ENCODE assay signal across 7 cellular contexts in genomic region chr3:161409069-161409468, GRCh38. TPM values are rescaled to one million over a fixed set of nuclear protein-coding genes. Genes with fewer than 3 reads are reported as not detected.
DNase-seq lines count a peak whose midpoint lies in the region; ATAC-seq and TF ChIP-seq lines count a peak whose summit lies in the region.

No MANE protein-coding gene starts in this region.

- no peaks in the 10 kb centered on the region for H3K23me2 ChIP-seq in H9 (ENCODE audit: insufficient read length, low read depth, low read length, poor library complexity, severe bottlenecking)

- H3K56ac ChIP-seq in H9 (ENCODE audit: insufficient read length, low read depth, low read length), result no peak overlapping the region

- H3K9me3 Mint-ChIP-seq in H9, result peaks cover 0 to 3% of the 10 kb centered on the region in 2 experiments; a peak in 2 of 5 replicates
- H3K9me3 Mint-ChIP-seq in activated T-cell treated with anti-CD3 and anti-CD28 coated beads, Interleukin-2, amount 50 U/mL, for 72 hours, result no peaks in the 10 kb centered on the region
- no peaks in the 10 kb centered on the region for H3K9me3 Mint-ChIP-seq in activated CD8-positive, alpha-beta memory T cell treated with anti-CD3 and anti-CD28 coated beads, Interleukin-2, amount 10 ng/mL, durations not matched to agents 7 days and 5 days (ENCODE audit: low read depth)

- no peak for TF ChIP-seq POLR2A in stomach (IDR thresholded peaks at IDR 0.05)

- H3K18ac ChIP-seq in H9 (ENCODE audit: insufficient read length, low read depth, low read length), result no peak overlapping the region

- H3K27ac Mint-ChIP-seq in H9, result no peak overlapping the region; a peak in 1 of 7 replicates
- no peak overlapping the region for H3K27ac Mint-ChIP-seq in activated T-cell treated with anti-CD3 and anti-CD28 coated beads, Interleukin-2, amount 50 U/mL, for 72 hours
- no peak overlapping the region for H3K27ac Mint-ChIP-seq in activated CD8-positive, alpha-beta memory T cell treated with anti-CD3 and anti-CD28 coated beads, Interleukin-2, amount 10 ng/mL, durations not matched to agents 7 days and 5 days

- H3K9me3 ChIP-seq in H9 (ENCODE audit: control insufficient read depth, low read depth, low read length) (no peaks in the 10 kb centered on the region), stomach (no peaks in the 10 kb centered on the region)

- H3K27me3 ChIP-seq in H9 (ENCODE audit: insufficient read depth, low read length) (no peaks in the 10 kb centered on the region), stomach (no peaks in the 10 kb centered on the region)

- peaks cover 6 to 16% of the 10 kb centered on the region in 2 experiments; a peak in 3 of 4 replicates for H3K4me1 Mint-ChIP-seq in H9
- peaks cover 11% of the 10 kb centered on the region for H3K4me1 Mint-ChIP-seq in activated T-cell treated with anti-CD3 and anti-CD28 coated beads, Interleukin-2, amount 50 U/mL, for 72 hours (ENCODE audit: low read depth)
- peaks cover 6% of the 10 kb centered on the region for H3K4me1 Mint-ChIP-seq in activated CD8-positive, alpha-beta memory T cell treated with anti-CD3 and anti-CD28 coated beads, Interleukin-2, amount 10 ng/mL, durations not matched to agents 7 days and 5 days

- no peak overlapping the region for H3K4me2 ChIP-seq in H9 (ENCODE audit: insufficient read depth, insufficient read length, low read length)

- no peak overlapping the region for H2AK5ac ChIP-seq in H9 (ENCODE audit: insufficient read length, low read length)

- H3K36me3 Mint-ChIP-seq in H9 (ENCODE audit: insufficient read depth in 1 of 3, low read depth in 3 of 3), result peaks cover 0 to 3% (median 0%) of the 10 kb centered on the region in 3 experiments; a peak in 3 of 7 replicates
- no peaks in the 10 kb centered on the region for H3K36me3 Mint-ChIP-seq in activated T-cell treated with anti-CD3 and anti-CD28 coated beads, Interleukin-2, amount 50 U/mL, for 72 hours (ENCODE audit: insufficient read depth in 2 of 2)
- H3K36me3 Mint-ChIP-seq in activated CD8-positive, alpha-beta memory T cell treated with anti-CD3 and anti-CD28 coated beads, Interleukin-2, amount 10 ng/mL, durations not matched to agents 7 days and 5 days, result no peaks in the 10 kb centered on the region

- no peak overlapping the region for H3K27ac ChIP-seq in H9 (ENCODE audit: insufficient read length, low read depth, low read length)
- H3K27ac ChIP-seq in stomach, result peak overlapping the region in 1 of 5 donors; percentile 47

- no peaks in the 10 kb centered on the region for H3K79me2 ChIP-seq in H9 (ENCODE audit: insufficient read depth, low read length)

- WGBS in H9 (ENCODE audit: extremely low coverage, insufficient read length, low lambda C conversion rate), result no CpG with 5 or more reads among the region's 3 CpGs
- WGBS in stomach, 5 donors, result 16 to 25% (median 21%) methylated on average over 3 of the region's 3 CpGs

- H4K8ac ChIP-seq in H9 (replicated peaks; ENCODE audit: insufficient read length, low read depth, low read length), result no peak overlapping the region

- no peak for ATAC-seq in activated T-cell treated with anti-CD3 and anti-CD28 coated beads, Interleukin-2, amount 50 U/mL, for 72 hours (replicated peaks in 1 of 2)
- ATAC-seq in left ventricle myocardium superior, result peak; percentile 27
- ATAC-seq in activated CD8-positive, alpha-beta memory T cell treated with anti-CD3 and anti-CD28 coated beads, Interleukin-2, amount 10 ng/mL, durations not matched to agents 7 days and 5 days, result no peak

- H3K4ac ChIP-seq in H9 (ENCODE audit: low read depth, low read length), result no peak overlapping the region

- H4K5ac ChIP-seq in H9 (ENCODE audit: insufficient read length, low read depth, low read length), result no peak overlapping the region

- no peak for TF ChIP-seq EP300 in stomach (IDR thresholded peaks at IDR 0.05)

- peak; percentile 65 for TF ChIP-seq CTCF in H9 (conservative IDR thresholded peaks at IDR 0.05)
- TF ChIP-seq CTCF in stomach (IDR thresholded peaks at IDR 0.05), result peak in 5 of 7 experiments; percentile 10 to 38 (median 28)

- H3K36me3 ChIP-seq in stomach, result no peaks in the 10 kb centered on the region

- peak; percentile 18 for DNase-seq in GF-D8 (lab: John Stamatoyannopoulos, UW)
- DNase-seq in H9, result no peak
- peak; percentile 3 for DNase-seq in NCI-H2227 treated with DMSO at 0.1 percent for 48 hours (lab: John Stamatoyannopoulos, UW)
- DNase-seq in activated T-cell treated with anti-CD3 and anti-CD28 coated beads, Interleukin-2, amount 50 U/mL, for 72 hours, result peak; percentile 8 to 16
- no peak for DNase-seq in left ventricle myocardium superior
- no peak for DNase-seq in stomach
- no peak for DNase-seq in activated CD8-positive, alpha-beta memory T cell treated with anti-CD3 and anti-CD28 coated beads, Interleukin-2, amount 10 ng/mL, durations not matched to agents 7 days and 5 days

- no peak overlapping the region for H2BK5ac ChIP-seq in H9 (ENCODE audit: insufficient read length, low read length)

- H3K14ac ChIP-seq in H9 (ENCODE audit: insufficient read depth, low read length), result no peak overlapping the region

- no peak overlapping the region for H2BK20ac ChIP-seq in H9 (ENCODE audit: low read depth, low read length, poor library complexity, severe bottlenecking)

- H3K4me3 ChIP-seq in stomach, result no peak overlapping the region

- no peak overlapping the region for H3T11ph ChIP-seq in H9 (ENCODE audit: low read length)

- H2AFZ ChIP-seq in H9 (ENCODE audit: low read length), result no peak overlapping the region

- CTCF ChIA-PET in activated CD8-positive, alpha-beta memory T cell treated with anti-CD3 and anti-CD28 coated beads, Interleukin-2, amount 10 ng/mL, durations not matched to agents 7 days and 5 days (lab: Charles Lee), result interaction anchor here (1.5 to 3.3 kb wide), 2 partner anchors 88 to 133 kb away, joined by 4 to 24 read pairs; no protein-coding TSS in a partner anchor

- H3K4me3 Mint-ChIP-seq in H9, result no peak overlapping the region
- no peak overlapping the region for H3K4me3 Mint-ChIP-seq in activated T-cell treated with anti-CD3 and anti-CD28 coated beads, Interleukin-2, amount 50 U/mL, for 72 hours
- H3K4me3 Mint-ChIP-seq in activated CD8-positive, alpha-beta memory T cell treated with anti-CD3 and anti-CD28 coated beads, Interleukin-2, amount 10 ng/mL, durations not matched to agents 7 days and 5 days, result no peak overlapping the region

- H2BK15ac ChIP-seq in H9 (ENCODE audit: low read depth, low read length), result no peak overlapping the region

- H3K27me3 Mint-ChIP-seq in H9 (ENCODE audit: low read depth), result no peaks in the 10 kb centered on the region
- peaks cover 16% of the 10 kb centered on the region for H3K27me3 Mint-ChIP-seq in activated T-cell treated with anti-CD3 and anti-CD28 coated beads, Interleukin-2, amount 50 U/mL, for 72 hours (ENCODE audit: low read depth)
- peaks cover 57% of the 10 kb centered on the region for H3K27me3 Mint-ChIP-seq in activated CD8-positive, alpha-beta memory T cell treated with anti-CD3 and anti-CD28 coated beads, Interleukin-2, amount 10 ng/mL, durations not matched to agents 7 days and 5 days

- H3K23ac ChIP-seq in H9 (ENCODE audit: insufficient read length, low read depth, low read length), result no peak overlapping the region

- no peak overlapping the region for H3K9ac ChIP-seq in H9 (ENCODE audit: extremely low read depth, insufficient read length, low read length)

- H4K20me1 ChIP-seq in H9 (ENCODE audit: control insufficient read depth, insufficient read depth, insufficient read length), result no peaks in the 10 kb centered on the region

- H3K4me1 ChIP-seq in H9 (ENCODE audit: insufficient read depth, low read length), result no peaks in the 10 kb centered on the region; the same call in 1 of the 2 replicates
- H3K4me1 ChIP-seq in stomach, result peaks cover 19 to 49% (median 28%) of the 10 kb centered on the region in 4 donors

- H2BK12ac ChIP-seq in H9 (ENCODE audit: insufficient read length, low read depth, low read length), result no peak overlapping the region

- no peak overlapping the region for H2BK120ac ChIP-seq in H9 (ENCODE audit: low read depth, low read length, poor library complexity, severe bottlenecking)

- intact Hi-C loops in left ventricle myocardium superior (cut with micrococcal nuclease), result no loop called here
- intact Hi-C loops in stomach (cut with DNase I; ENCODE audit: low total_unique reads), result no loop called here

- H4K91ac ChIP-seq in H9 (ENCODE audit: insufficient read length, low read depth, low read length), result no peak overlapping the region

- H3K79me1 ChIP-seq in H9 (ENCODE audit: insufficient read depth, low read depth, low read length, poor library complexity, severe bottlenecking), result no peaks in the 10 kb centered on the region

RNA-seq across cellular contexts. Expression of gene SPTSSB, which starts 37.8 kb away (rescaled TPM):
- total RNA-seq in H9 (2021), result 1.4 and 3.5 TPM in 2 replicates
- total RNA-seq in activated T-cell treated with anti-CD3 and anti-CD28 coated beads, Interleukin-2, amount 50 U/mL, for 72 hours, result not detected
- total RNA-seq in left ventricle myocardium superior, result 0.20 TPM
- total RNA-seq in stomach, result 10 to 100 TPM in 3 of 5 donors, under 1 TPM in 2; 0.29 to 25.3 (median 20.5) TPM
- 10 to 100 TPM in 1 of 3 donors, 1 to 10 TPM in 2; 3.2 to 86.3 (median 3.6) TPM for polyA plus RNA-seq in stomach
- not detected for total RNA-seq in activated CD8-positive, alpha-beta memory T cell treated with anti-CD3 and anti-CD28 coated beads, Interleukin-2, amount 10 ng/mL, durations not matched to agents 7 days and 5 days

Comparison
In these comparisons a context has a peak if more than half of its experiments do, and no peak if none do; other contexts are left out.
1. DNase-seq: peak in GF-D8 (single experiment), NCI-H2227 treated with DMSO at 0.1 percent for 48 hours (single experiment) and activated T-cell treated with anti-CD3 and anti-CD28 coated beads, Interleukin-2, amount 50 U/mL, for 72 hours (2 of 2); none in H9 (single experiment), left ventricle myocardium superior (single experiment), stomach (single experiment) and activated CD8-positive, alpha-beta memory T cell treated with anti-CD3 and anti-CD28 coated beads, Interleukin-2, amount 10 ng/mL, durations not matched to agents 7 days and 5 days (single experiment).